In genomic region chr5:133868946-133869674, GRCh38 we compare ENCODE assay signal across 8 cellular contexts.
A peak's percentile ranks its signal among the peaks of the same experiment; 100 is the strongest.
DNase-seq lines count a peak whose midpoint lies in the region; TF ChIP-seq lines count a peak whose summit lies in the region.

No MANE protein-coding gene starts in this region.

- no peak overlapping the region for H3K27ac ChIP-seq in prostate gland

- H3K4me3 Mint-ChIP-seq in activated naive CD4-positive, alpha-beta T cell treated with anti-CD3 and anti-CD28 coated beads for 36 hours: no peak overlapping the region
- H3K4me3 Mint-ChIP-seq in glutamatergic neuron (ENCODE audit: unreplicated experiment): peak overlapping the region; percentile 57

- H3K36me3 Mint-ChIP-seq in activated naive CD4-positive, alpha-beta T cell treated with anti-CD3 and anti-CD28 coated beads for 36 hours (ENCODE audit: low read depth): no peaks in the 10 kb centered on the region
- H3K36me3 Mint-ChIP-seq in glutamatergic neuron (ENCODE audit: unreplicated experiment): no peaks in the 10 kb centered on the region

- intact Hi-C loops in activated naive CD4-positive, alpha-beta T cell treated with anti-CD3 and anti-CD28 coated beads for 36 hours (cut with micrococcal nuclease): loop anchor here (1.0 to 5.0 kb wide), 8 partner anchors 76 to 758 kb away; no protein-coding TSS in a partner anchor
- intact Hi-C loops in prostate gland (cut with DNase I): loop anchor here (2.0 to 5.0 kb wide), 2 partner anchors 447 to 758 kb away; no protein-coding TSS in a partner anchor

- TF ChIP-seq CTCF in glutamatergic neuron (IDR thresholded peaks at IDR 0.05; ENCODE audit: partially characterized antibody, unreplicated experiment) (peak; percentile 77), prostate gland (IDR thresholded peaks at IDR 0.05) (peak; percentile 58 to 74 (median 67))

- TF ChIP-seq POLR2A in prostate gland (IDR thresholded peaks at IDR 0.05): no peak

- DNase-seq in DMS 273 treated with DMSO at 0.1 percent for 48 hours (lab: John Stamatoyannopoulos, UW): peak; percentile 20
- DNase-seq in HUDEP-2 (lab: John Stamatoyannopoulos, UW; ENCODE audit: unreplicated experiment in 76 of 76): peak in 48 of 76 experiments; percentile 2 to 65 (median 26)
- peak; percentile 78 for DNase-seq in SK-N-DZ (ENCODE audit: low spot score)
- DNase-seq in activated naive CD4-positive, alpha-beta T cell treated with anti-CD3 and anti-CD28 coated beads for 36 hours: peak; percentile 93
- DNase-seq in glutamatergic neuron: peak; percentile 85
- DNase-seq in prostate gland (ENCODE audit: low spot score): peak; percentile 61
- peak; percentile 80 for DNase-seq in ureter (ENCODE audit: low spot score)
- no peak for DNase-seq in NCI-H1417 treated with DMSO at 0.1 percent for 48 hours (lab: John Stamatoyannopoulos, UW)

- H3K36me3 ChIP-seq in prostate gland: no peaks in the 10 kb centered on the region

- H3K4me3 ChIP-seq in prostate gland: no peak overlapping the region

- no peaks in the 10 kb centered on the region for H3K27me3 Mint-ChIP-seq in activated naive CD4-positive, alpha-beta T cell treated with anti-CD3 and anti-CD28 coated beads for 36 hours (ENCODE audit: low read depth)
- peaks cover 15% of the 10 kb centered on the region for H3K27me3 Mint-ChIP-seq in glutamatergic neuron (ENCODE audit: unreplicated experiment)

- H3K27ac Mint-ChIP-seq in activated naive CD4-positive, alpha-beta T cell treated with anti-CD3 and anti-CD28 coated beads for 36 hours: peak overlapping the region; percentile 44
- H3K27ac Mint-ChIP-seq in glutamatergic neuron (ENCODE audit: unreplicated experiment): peak overlapping the region; percentile 88

- H3K27me3 ChIP-seq in prostate gland (replicated peaks; ENCODE audit: insufficient read depth): no peaks in the 10 kb centered on the region

- peaks cover 3% of the 10 kb centered on the region for H3K4me1 ChIP-seq in prostate gland (replicated peaks)

- CTCF ChIA-PET in activated naive CD4-positive, alpha-beta T cell treated with anti-CD3 and anti-CD28 coated beads for 36 hours (lab: Charles Lee): interaction anchor here (0.6 to 3.6 kb wide), 41 partner anchors 9 to 446 kb away, joined by 3 to 24 read pairs (median 4); no protein-coding TSS in a partner anchor

- H3K9me3 Mint-ChIP-seq in activated naive CD4-positive, alpha-beta T cell treated with anti-CD3 and anti-CD28 coated beads for 36 hours: no peaks in the 10 kb centered on the region
- peaks cover 13% of the 10 kb centered on the region for H3K9me3 Mint-ChIP-seq in glutamatergic neuron (ENCODE audit: unreplicated experiment)

- H3K4me1 Mint-ChIP-seq in activated naive CD4-positive, alpha-beta T cell treated with anti-CD3 and anti-CD28 coated beads for 36 hours (ENCODE audit: low read depth): peaks cover 41% of the 10 kb centered on the region
- peaks cover 51% of the 10 kb centered on the region for H3K4me1 Mint-ChIP-seq in glutamatergic neuron (ENCODE audit: low read depth, unreplicated experiment)

- WGBS in prostate gland: 15% methylated on average over 17 of the region's 17 CpGs

- no peaks in the 10 kb centered on the region for H3K9me3 ChIP-seq in prostate gland
